ENCODE assay signal across 1 cellular context in genomic region chr11:71568707-71569349, GRCh38.
TF ChIP-seq lines count a peak whose summit lies in the region.

No MANE protein-coding gene starts in this region.

TF ChIP-seq in IMR-90, 13 proteins besides CTCF, POLR2A, EP300 and RAD21:
- TF ChIP-seq MAZ (IDR thresholded peaks at IDR 0.05; ENCODE audit: borderline replicate concordance, low read depth, low read length) = no peak
- TF ChIP-seq RFX5 (IDR thresholded peaks at IDR 0.05; ENCODE audit: low read depth, low read length) = no peak
- TF ChIP-seq USF2 (IDR thresholded peaks at IDR 0.05; ENCODE audit: low read depth, low read length) = no peak
- TF ChIP-seq CEBPB (IDR thresholded peaks at IDR 0.05; ENCODE audit: low read depth, low read length) = no peak
- TF ChIP-seq NFE2L2 (IDR thresholded peaks at IDR 0.05; ENCODE audit: low read depth, low read length) = no peak
